In the genomic region with DNA sequence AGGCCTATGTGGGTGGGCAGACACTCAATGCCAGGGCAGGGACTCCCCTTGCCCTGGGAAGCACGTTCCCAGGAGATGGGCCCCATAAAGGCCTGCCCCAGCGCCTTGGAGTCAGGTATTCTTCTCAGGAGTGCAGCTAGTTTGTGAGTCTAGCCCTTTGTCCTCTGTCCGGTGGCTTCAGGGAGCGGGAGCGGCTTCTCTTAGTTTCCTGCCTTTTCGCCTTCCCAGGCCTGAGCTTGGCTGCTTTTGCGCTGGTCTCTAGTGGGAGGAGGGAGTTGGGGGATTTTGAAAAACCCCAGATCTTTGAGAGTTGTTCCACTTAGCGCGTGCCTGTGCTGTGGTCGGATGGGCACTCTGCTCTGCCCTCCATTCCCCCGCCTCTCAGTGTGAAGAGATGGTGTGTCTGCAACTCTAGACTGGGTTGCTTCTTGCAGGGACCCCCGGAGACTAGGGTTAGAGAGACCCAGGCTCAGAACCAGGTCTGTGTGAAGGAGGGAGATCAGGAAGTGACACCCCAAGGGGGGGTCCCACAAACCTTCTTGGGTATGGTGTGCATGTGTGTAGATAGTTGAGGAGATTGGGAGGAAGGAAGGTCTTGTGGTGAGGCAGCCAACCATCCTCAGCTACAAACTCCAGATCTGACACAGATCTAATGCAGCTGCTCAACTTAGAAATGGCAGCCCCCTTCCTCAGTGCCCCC, we compare ENCODE assay signal across 8 cellular contexts. TPM values are rescaled to one million over a fixed set of nuclear protein-coding genes. Genes with fewer than 3 reads are reported as not detected.
DNase-seq lines count a peak whose midpoint lies in the region; ATAC-seq and TF ChIP-seq lines count a peak whose summit lies in the region.

No MANE protein-coding gene starts in this region.

- intact Hi-C loops in posterior vena cava (cut with DNase I) = no loop called here

- H3K4me3 Mint-ChIP-seq in activated CD4-positive, alpha-beta T cell treated with anti-CD3 and anti-CD28 coated beads, Interleukin-2, amount 10 ng/mL, durations not matched to agents 7 days and 5 days = peak overlapping the region; percentile 87
- H3K4me3 Mint-ChIP-seq in activated T-cell treated with anti-CD3 and anti-CD28 coated beads, Interleukin-2, amount 50 U/mL, for 4 hours = peak overlapping the region; percentile 85

- no peaks in the 10 kb centered on the region for H3K27me3 Mint-ChIP-seq in activated CD4-positive, alpha-beta T cell treated with anti-CD3 and anti-CD28 coated beads, Interleukin-2, amount 10 ng/mL, durations not matched to agents 7 days and 5 days
- H3K27me3 Mint-ChIP-seq in activated T-cell treated with anti-CD3 and anti-CD28 coated beads, Interleukin-2, amount 50 U/mL, for 4 hours (ENCODE audit: low read depth) = no peaks in the 10 kb centered on the region

- no peaks in the 10 kb centered on the region for H3K9me3 Mint-ChIP-seq in activated CD4-positive, alpha-beta T cell treated with anti-CD3 and anti-CD28 coated beads, Interleukin-2, amount 10 ng/mL, durations not matched to agents 7 days and 5 days
- no peaks in the 10 kb centered on the region for H3K9me3 Mint-ChIP-seq in activated T-cell treated with anti-CD3 and anti-CD28 coated beads, Interleukin-2, amount 50 U/mL, for 4 hours

- H3K4me3 ChIP-seq in fibroblast of villous mesenchyme (ENCODE audit: low read depth, low read length) = peak overlapping the region; percentile 59

- TF ChIP-seq CTCF in fibroblast of villous mesenchyme (IDR thresholded peaks at IDR 0.05; ENCODE audit: insufficient read depth, low read depth, low read length) = no peak

- H3K4me1 Mint-ChIP-seq in activated CD4-positive, alpha-beta T cell treated with anti-CD3 and anti-CD28 coated beads, Interleukin-2, amount 10 ng/mL, durations not matched to agents 7 days and 5 days = peaks cover 68% of the 10 kb centered on the region
- H3K4me1 Mint-ChIP-seq in activated T-cell treated with anti-CD3 and anti-CD28 coated beads, Interleukin-2, amount 50 U/mL, for 4 hours (ENCODE audit: low read depth) = peaks cover 81% of the 10 kb centered on the region

- peaks cover 46% of the 10 kb centered on the region for H3K36me3 Mint-ChIP-seq in activated CD4-positive, alpha-beta T cell treated with anti-CD3 and anti-CD28 coated beads, Interleukin-2, amount 10 ng/mL, durations not matched to agents 7 days and 5 days (ENCODE audit: low read depth)
- H3K36me3 Mint-ChIP-seq in activated T-cell treated with anti-CD3 and anti-CD28 coated beads, Interleukin-2, amount 50 U/mL, for 4 hours (ENCODE audit: insufficient read depth) = no peaks in the 10 kb centered on the region

- no peak for ATAC-seq in activated T-cell treated with anti-CD3 and anti-CD28 coated beads, Interleukin-2, amount 50 U/mL, for 4 hours
- ATAC-seq in GM19328 (IDR thresholded peaks at IDR 0.05; ENCODE audit: unreplicated experiment) (no peak), GM21528 (IDR thresholded peaks at IDR 0.05; ENCODE audit: low FRiP score, unreplicated experiment) (no peak)

- CTCF ChIA-PET in activated CD4-positive, alpha-beta T cell treated with anti-CD3 and anti-CD28 coated beads, Interleukin-2, amount 10 ng/mL, durations not matched to agents 7 days and 5 days (lab: Charles Lee) = interaction anchor here (0.5 to 10.7 kb wide), 6 partner anchors 9 to 262 kb away, joined by 3 to 139 read pairs (median 4); a partner anchor contains a TSS

- peak overlapping the region; percentile 89 for H3K27ac Mint-ChIP-seq in activated CD4-positive, alpha-beta T cell treated with anti-CD3 and anti-CD28 coated beads, Interleukin-2, amount 10 ng/mL, durations not matched to agents 7 days and 5 days

- DNase-seq in activated CD4-positive, alpha-beta T cell treated with anti-CD3 and anti-CD28 coated beads, Interleukin-2, amount 10 ng/mL, durations not matched to agents 7 days and 5 days = peak; percentile 56
- no peak for DNase-seq in activated CD4-positive, alpha-beta T cell treated with anti-CD3 and anti-CD28 coated beads for 1 hour
- DNase-seq in activated T-cell treated with anti-CD3 and anti-CD28 coated beads, Interleukin-2, amount 50 U/mL, for 4 hours = no peak
- DNase-seq in fibroblast of villous mesenchyme (ENCODE audit: low read depth) (peak; percentile 32), posterior vena cava (ENCODE audit: low spot score) (peak; percentile 82), OCI-M1 (lab: John Stamatoyannopoulos, UW) (no peak)

- POLR2A ChIA-PET in activated CD4-positive, alpha-beta T cell treated with anti-CD3 and anti-CD28 coated beads, Interleukin-2, amount 10 ng/mL, durations not matched to agents 7 days and 5 days (lab: Charles Lee) = interaction anchor here (1.5 kb wide), 1 partner anchor 19 kb away, joined by 11 read pairs; no protein-coding TSS in a partner anchor

RNA-seq across cellular contexts. Expression of a gene that starts 1.3 kb away (rescaled TPM):
- total RNA-seq in activated CD4-positive, alpha-beta T cell treated with anti-CD3 and anti-CD28 coated beads, Interleukin-2, amount 10 ng/mL, durations not matched to agents 7 days and 5 days = 100 to 1,000 TPM; 395 to 443 TPM
- total RNA-seq in activated T-cell treated with anti-CD3 and anti-CD28 coated beads, Interleukin-2, amount 50 U/mL, for 4 hours = 100 to 1,000 TPM in 1 of 3 donors, 10 to 100 TPM in 2; 89.1 to 104 (median 91.3) TPM
- total RNA-seq in fibroblast of villous mesenchyme = 60.9 and 94.7 TPM in 2 replicates
- total RNA-seq in posterior vena cava = 10 to 100 TPM; 81.0 to 83.0 TPM

Comparison
In these comparisons a context has a peak if more than half of its experiments do, and no peak if none do; other contexts are left out.
1. DNase-seq: peak in activated CD4-positive, alpha-beta T cell treated with anti-CD3 and anti-CD28 coated beads, Interleukin-2, amount 10 ng/mL, durations not matched to agents 7 days and 5 days (single experiment), fibroblast of villous mesenchyme (single experiment) and posterior vena cava (single experiment); none in activated CD4-positive, alpha-beta T cell treated with anti-CD3 and anti-CD28 coated beads for 1 hour (single experiment), activated T-cell treated with anti-CD3 and anti-CD28 coated beads, Interleukin-2, amount 50 U/mL, for 4 hours (single experiment) and OCI-M1 (single experiment).